ENCODE assay signal across 1 cellular context in the genomic region with DNA sequence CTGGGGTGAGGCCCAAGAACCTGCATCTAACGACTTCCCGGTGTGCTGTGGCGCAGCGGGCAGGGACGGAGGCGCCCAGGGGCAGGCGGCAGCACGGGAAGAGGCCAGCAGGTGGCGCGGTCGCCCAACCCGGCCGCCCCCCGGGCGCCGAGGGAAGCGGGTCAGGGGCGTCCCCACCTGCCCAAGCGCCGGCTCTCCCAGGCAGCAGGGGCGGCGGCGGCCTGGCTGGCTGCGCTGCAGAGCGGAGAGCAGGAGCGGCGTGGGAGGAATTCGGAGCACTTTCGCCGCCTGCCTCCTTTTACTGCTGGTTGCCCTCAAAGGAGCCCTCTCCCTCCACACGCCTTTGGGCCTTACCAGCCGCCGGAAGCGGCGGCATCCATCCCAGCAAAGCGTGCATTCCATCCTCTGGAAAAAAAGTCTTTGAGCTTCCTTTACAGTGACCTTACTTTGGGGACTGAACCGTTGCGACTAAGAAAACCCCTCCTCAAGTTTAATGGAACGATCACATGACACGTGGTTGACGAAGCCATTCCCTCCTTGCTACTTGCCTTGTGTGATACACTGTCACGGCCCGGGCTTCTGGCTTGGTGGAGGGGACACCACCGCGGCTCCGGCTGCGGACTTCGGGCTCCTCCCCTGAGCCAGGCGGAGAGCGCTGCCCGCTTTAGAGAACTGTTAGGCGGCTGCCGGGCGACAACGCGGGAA.
TF ChIP-seq lines count a peak whose summit lies in the region.

No MANE protein-coding gene starts in this region.

TF ChIP-seq in GM12878, 131 proteins besides CTCF, POLR2A, EP300 and RAD21 (continued from another document and continues in another):
- TF ChIP-seq JUNB (IDR thresholded peaks at IDR 0.05) (no peak), CBFB (IDR thresholded peaks at IDR 0.05; ENCODE audit: low read depth) (0 out of 2 replicates have a peak, but pooled peaks have one; percentile 14), FOXM1 (IDR thresholded peaks at IDR 0.05; ENCODE audit: low read depth, low read length) (no peak), HCFC1 (IDR thresholded peaks at IDR 0.05; ENCODE audit: low read length) (no peak), LARP7 (IDR thresholded peaks at IDR 0.05) (peak; percentile 88), MXI1 (IDR thresholded peaks at IDR 0.05; ENCODE audit: low read depth, low read length) (peak; percentile 42; the same call in 1 of the 2 replicates), HDAC2 (IDR thresholded peaks at IDR 0.05) (0 out of 2 replicates have a peak, but pooled peaks have one; percentile 16), DPF2 (IDR thresholded peaks at IDR 0.05) (peak; percentile 88), TCF3 (IDR thresholded peaks at IDR 0.05; ENCODE audit: borderline replicate concordance, insufficient read depth, low read depth, low read length) (0 out of 2 replicates have a peak, but pooled peaks have one; percentile 61), MEF2A (IDR thresholded peaks at IDR 0.05; ENCODE audit: insufficient read depth, low read depth, low read length) (0 out of 2 replicates have a peak, but pooled peaks have one; percentile 32), GATAD2B (conservative IDR thresholded peaks at IDR 0.05; ENCODE audit: low read depth) (peak; percentile 93; the same call in 1 of the 2 replicates), PML (IDR thresholded peaks at IDR 0.05; ENCODE audit: low read length) (no peak), ATF7 (IDR thresholded peaks at IDR 0.05; ENCODE audit: low read depth) (no peak), ZNF24 (IDR thresholded peaks at IDR 0.05) (peak; percentile 75; the same call in 1 of the 2 replicates), ZSCAN29 (IDR thresholded peaks at IDR 0.05) (0 out of 2 replicates have a peak, but pooled peaks have one; percentile 61), ZBED1 (IDR thresholded peaks at IDR 0.05; ENCODE audit: borderline replicate concordance) (no peak), CHD4 (IDR thresholded peaks at IDR 0.05) (no peak), EGR1 (IDR thresholded peaks at IDR 0.05; ENCODE audit: borderline replicate concordance in 1 of 2, low read depth in 2 of 2, low read length in 2 of 2) (no peak), SMARCA5 (IDR thresholded peaks at IDR 0.05) (peak; percentile 90), SMC3 (IDR thresholded peaks at IDR 0.05; ENCODE audit: borderline replicate concordance, low read length) (peak; percentile 83), IKZF2 (IDR thresholded peaks at IDR 0.05) (peak; percentile 43 to 62; a peak in 3 of 4 replicates), IRF4 (IDR thresholded peaks at IDR 0.05; ENCODE audit: low read depth, low read length) (peak; percentile 17; the same call in 1 of the 2 replicates), PAX8 (IDR thresholded peaks at IDR 0.05) (no peak), PAX5 (IDR thresholded peaks at IDR 0.05; ENCODE audit: borderline replicate concordance, low read depth, low read length) (0 out of 2 replicates have a peak, but pooled peaks have one; percentile 56), FOXK2 (IDR thresholded peaks at IDR 0.05) (no peak), RAD51 (IDR thresholded peaks at IDR 0.05) (peak; percentile 73), RB1 (IDR thresholded peaks at IDR 0.05; ENCODE audit: borderline replicate concordance) (peak; percentile 87; the same call in 1 of the 2 replicates), WRNIP1 (IDR thresholded peaks at IDR 0.05; ENCODE audit: borderline replicate concordance, low read depth, low read length) (no peak), RFX5 (IDR thresholded peaks at IDR 0.05; ENCODE audit: low read depth, low read length) (no peak), MTA2 (IDR thresholded peaks at IDR 0.05; ENCODE audit: low read depth) (no peak), ZZZ3 (IDR thresholded peaks at IDR 0.05; ENCODE audit: control insufficient read depth, insufficient read length, low read depth) (no peak), NR2C1 (IDR thresholded peaks at IDR 0.05) (no peak), MEF2B (IDR thresholded peaks at IDR 0.05; ENCODE audit: partially characterized antibody, poor library complexity, severe bottlenecking) (peak; percentile 30), ETV6 (conservative IDR thresholded peaks at IDR 0.05 in 1 of 2, IDR thresholded peaks at IDR 0.05 in 1 of 2; ENCODE audit: borderline replicate concordance in 1 of 2, low read depth in 1 of 2) (0 out of 4 replicates have a peak, but pooled peaks of 1 of the 2 experiments have one; percentile 44), KAT2A (conservative IDR thresholded peaks at IDR 0.05; ENCODE audit: control insufficient read depth, low read depth, low read length) (no peak), ZNF207 (IDR thresholded peaks at IDR 0.05; ENCODE audit: borderline replicate concordance) (peak; percentile 72; the same call in 1 of the 2 replicates), NR2F1 (conservative IDR thresholded peaks at IDR 0.05) (peak; percentile 60), IKZF1 (conservative IDR thresholded peaks at IDR 0.05) (peak; percentile 92)
- TF ChIP-seq, protein P1, sequence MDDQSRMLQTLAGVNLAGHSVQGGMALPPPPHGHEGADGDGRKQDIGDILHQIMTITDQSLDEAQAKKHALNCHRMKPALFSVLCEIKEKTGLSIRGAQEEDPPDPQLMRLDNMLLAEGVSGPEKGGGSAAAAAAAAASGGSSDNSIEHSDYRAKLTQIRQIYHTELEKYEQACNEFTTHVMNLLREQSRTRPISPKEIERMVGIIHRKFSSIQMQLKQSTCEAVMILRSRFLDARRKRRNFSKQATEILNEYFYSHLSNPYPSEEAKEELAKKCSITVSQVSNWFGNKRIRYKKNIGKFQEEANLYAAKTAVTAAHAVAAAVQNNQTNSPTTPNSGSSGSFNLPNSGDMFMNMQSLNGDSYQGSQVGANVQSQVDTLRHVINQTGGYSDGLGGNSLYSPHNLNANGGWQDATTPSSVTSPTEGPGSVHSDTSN (IDR thresholded peaks at IDR 0.05; ENCODE audit: insufficient replicate concordance, low read depth, low read length), result no peak
- TF ChIP-seq, protein P2, sequence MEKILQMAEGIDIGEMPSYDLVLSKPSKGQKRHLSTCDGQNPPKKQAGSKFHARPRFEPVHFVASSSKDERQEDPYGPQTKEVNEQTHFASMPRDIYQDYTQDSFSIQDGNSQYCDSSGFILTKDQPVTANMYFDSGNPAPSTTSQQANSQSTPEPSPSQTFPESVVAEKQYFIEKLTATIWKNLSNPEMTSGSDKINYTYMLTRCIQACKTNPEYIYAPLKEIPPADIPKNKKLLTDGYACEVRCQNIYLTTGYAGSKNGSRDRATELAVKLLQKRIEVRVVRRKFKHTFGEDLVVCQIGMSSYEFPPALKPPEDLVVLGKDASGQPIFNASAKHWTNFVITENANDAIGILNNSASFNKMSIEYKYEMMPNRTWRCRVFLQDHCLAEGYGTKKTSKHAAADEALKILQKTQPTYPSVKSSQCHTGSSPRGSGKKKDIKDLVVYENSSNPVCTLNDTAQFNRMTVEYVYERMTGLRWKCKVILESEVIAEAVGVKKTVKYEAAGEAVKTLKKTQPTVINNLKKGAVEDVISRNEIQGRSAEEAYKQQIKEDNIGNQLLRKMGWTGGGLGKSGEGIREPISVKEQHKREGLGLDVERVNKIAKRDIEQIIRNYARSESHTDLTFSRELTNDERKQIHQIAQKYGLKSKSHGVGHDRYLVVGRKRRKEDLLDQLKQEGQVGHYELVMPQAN (conservative IDR thresholded peaks at IDR 0.05), result peak; percentile 68
- TF ChIP-seq, protein P3, sequence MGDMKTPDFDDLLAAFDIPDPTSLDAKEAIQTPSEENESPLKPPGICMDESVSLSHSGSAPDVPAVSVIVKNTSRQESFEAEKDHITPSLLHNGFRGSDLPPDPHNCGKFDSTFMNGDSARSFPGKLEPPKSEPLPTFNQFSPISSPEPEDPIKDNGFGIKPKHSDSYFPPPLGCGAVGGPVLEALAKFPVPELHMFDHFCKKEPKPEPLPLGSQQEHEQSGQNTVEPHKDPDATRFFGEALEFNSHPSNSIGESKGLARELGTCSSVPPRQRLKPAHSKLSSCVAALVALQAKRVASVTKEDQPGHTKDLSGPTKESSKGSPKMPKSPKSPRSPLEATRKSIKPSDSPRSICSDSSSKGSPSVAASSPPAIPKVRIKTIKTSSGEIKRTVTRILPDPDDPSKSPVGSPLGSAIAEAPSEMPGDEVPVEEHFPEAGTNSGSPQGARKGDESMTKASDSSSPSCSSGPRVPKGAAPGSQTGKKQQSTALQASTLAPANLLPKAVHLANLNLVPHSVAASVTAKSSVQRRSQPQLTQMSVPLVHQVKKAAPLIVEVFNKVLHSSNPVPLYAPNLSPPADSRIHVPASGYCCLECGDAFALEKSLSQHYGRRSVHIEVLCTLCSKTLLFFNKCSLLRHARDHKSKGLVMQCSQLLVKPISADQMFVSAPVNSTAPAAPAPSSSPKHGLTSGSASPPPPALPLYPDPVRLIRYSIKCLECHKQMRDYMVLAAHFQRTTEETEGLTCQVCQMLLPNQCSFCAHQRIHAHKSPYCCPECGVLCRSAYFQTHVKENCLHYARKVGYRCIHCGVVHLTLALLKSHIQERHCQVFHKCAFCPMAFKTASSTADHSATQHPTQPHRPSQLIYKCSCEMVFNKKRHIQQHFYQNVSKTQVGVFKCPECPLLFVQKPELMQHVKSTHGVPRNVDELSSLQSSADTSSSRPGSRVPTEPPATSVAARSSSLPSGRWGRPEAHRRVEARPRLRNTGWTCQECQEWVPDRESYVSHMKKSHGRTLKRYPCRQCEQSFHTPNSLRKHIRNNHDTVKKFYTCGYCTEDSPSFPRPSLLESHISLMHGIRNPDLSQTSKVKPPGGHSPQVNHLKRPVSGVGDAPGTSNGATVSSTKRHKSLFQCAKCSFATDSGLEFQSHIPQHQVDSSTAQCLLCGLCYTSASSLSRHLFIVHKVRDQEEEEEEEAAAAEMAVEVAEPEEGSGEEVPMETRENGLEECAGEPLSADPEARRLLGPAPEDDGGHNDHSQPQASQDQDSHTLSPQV (IDR thresholded peaks at IDR 0.05), result no peak
- TF ChIP-seq, protein P4, sequence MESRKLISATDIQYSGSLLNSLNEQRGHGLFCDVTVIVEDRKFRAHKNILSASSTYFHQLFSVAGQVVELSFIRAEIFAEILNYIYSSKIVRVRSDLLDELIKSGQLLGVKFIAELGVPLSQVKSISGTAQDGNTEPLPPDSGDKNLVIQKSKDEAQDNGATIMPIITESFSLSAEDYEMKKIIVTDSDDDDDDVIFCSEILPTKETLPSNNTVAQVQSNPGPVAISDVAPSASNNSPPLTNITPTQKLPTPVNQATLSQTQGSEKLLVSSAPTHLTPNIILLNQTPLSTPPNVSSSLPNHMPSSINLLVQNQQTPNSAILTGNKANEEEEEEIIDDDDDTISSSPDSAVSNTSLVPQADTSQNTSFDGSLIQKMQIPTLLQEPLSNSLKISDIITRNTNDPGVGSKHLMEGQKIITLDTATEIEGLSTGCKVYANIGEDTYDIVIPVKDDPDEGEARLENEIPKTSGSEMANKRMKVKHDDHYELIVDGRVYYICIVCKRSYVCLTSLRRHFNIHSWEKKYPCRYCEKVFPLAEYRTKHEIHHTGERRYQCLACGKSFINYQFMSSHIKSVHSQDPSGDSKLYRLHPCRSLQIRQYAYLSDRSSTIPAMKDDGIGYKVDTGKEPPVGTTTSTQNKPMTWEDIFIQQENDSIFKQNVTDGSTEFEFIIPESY (IDR thresholded peaks at IDR 0.05), result no peak
- TF ChIP-seq, protein P5, sequence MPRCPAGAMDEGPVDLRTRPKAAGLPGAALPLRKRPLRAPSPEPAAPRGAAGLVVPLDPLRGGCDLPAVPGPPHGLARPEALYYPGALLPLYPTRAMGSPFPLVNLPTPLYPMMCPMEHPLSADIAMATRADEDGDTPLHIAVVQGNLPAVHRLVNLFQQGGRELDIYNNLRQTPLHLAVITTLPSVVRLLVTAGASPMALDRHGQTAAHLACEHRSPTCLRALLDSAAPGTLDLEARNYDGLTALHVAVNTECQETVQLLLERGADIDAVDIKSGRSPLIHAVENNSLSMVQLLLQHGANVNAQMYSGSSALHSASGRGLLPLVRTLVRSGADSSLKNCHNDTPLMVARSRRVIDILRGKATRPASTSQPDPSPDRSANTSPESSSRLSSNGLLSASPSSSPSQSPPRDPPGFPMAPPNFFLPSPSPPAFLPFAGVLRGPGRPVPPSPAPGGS (IDR thresholded peaks at IDR 0.05; ENCODE audit: borderline replicate concordance, insufficient read depth, low read depth, low read length, poor library complexity, severe bottlenecking), result peak; percentile 52
- TF ChIP-seq, protein P6, sequence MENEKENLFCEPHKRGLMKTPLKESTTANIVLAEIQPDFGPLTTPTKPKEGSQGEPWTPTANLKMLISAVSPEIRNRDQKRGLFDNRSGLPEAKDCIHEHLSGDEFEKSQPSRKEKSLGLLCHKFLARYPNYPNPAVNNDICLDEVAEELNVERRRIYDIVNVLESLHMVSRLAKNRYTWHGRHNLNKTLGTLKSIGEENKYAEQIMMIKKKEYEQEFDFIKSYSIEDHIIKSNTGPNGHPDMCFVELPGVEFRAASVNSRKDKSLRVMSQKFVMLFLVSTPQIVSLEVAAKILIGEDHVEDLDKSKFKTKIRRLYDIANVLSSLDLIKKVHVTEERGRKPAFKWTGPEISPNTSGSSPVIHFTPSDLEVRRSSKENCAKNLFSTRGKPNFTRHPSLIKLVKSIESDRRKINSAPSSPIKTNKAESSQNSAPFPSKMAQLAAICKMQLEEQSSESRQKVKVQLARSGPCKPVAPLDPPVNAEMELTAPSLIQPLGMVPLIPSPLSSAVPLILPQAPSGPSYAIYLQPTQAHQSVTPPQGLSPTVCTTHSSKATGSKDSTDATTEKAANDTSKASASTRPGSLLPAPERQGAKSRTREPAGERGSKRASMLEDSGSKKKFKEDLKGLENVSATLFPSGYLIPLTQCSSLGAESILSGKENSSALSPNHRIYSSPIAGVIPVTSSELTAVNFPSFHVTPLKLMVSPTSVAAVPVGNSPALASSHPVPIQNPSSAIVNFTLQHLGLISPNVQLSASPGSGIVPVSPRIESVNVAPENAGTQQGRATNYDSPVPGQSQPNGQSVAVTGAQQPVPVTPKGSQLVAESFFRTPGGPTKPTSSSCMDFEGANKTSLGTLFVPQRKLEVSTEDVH (IDR thresholded peaks at IDR 0.05; ENCODE audit: low read depth, partially characterized antibody), result no peak
- TF ChIP-seq, protein P7, sequence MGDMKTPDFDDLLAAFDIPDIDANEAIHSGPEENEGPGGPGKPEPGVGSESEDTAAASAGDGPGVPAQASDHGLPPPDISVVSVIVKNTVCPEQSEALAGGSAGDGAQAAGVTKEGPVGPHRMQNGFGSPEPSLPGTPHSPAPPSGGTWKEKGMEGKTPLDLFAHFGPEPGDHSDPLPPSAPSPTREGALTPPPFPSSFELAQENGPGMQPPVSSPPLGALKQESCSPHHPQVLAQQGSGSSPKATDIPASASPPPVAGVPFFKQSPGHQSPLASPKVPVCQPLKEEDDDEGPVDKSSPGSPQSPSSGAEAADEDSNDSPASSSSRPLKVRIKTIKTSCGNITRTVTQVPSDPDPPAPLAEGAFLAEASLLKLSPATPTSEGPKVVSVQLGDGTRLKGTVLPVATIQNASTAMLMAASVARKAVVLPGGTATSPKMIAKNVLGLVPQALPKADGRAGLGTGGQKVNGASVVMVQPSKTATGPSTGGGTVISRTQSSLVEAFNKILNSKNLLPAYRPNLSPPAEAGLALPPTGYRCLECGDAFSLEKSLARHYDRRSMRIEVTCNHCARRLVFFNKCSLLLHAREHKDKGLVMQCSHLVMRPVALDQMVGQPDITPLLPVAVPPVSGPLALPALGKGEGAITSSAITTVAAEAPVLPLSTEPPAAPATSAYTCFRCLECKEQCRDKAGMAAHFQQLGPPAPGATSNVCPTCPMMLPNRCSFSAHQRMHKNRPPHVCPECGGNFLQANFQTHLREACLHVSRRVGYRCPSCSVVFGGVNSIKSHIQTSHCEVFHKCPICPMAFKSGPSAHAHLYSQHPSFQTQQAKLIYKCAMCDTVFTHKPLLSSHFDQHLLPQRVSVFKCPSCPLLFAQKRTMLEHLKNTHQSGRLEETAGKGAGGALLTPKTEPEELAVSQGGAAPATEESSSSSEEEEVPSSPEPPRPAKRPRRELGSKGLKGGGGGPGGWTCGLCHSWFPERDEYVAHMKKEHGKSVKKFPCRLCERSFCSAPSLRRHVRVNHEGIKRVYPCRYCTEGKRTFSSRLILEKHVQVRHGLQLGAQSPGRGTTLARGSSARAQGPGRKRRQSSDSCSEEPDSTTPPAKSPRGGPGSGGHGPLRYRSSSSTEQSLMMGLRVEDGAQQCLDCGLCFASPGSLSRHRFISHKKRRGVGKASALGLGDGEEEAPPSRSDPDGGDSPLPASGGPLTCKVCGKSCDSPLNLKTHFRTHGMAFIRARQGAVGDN (IDR thresholded peaks at IDR 0.05), result peak; percentile 50; the same call in 1 of the 2 replicates
